11 cellular contexts compared by ENCODE assay signal in the genomic region with DNA sequence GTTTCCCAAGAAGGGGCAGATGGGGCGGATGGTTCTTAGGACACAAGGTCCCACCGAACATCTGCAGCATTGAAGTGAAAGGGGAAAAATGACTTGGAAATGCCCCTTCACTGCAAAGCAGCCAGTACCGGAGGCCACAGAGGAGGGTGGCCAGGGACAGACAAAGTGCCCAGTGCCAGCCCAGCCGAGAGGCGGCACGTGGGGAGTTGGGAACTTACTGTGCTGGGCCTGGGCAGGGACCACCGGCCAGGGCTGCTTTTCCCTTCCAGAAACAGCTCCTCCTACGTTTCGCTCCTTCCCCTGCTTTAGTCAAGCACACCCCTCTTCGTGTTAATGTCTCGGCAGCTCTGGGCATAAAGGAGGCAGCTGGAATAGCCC.
DNase-seq lines count a peak whose midpoint lies in the region; ATAC-seq and TF ChIP-seq lines count a peak whose summit lies in the region.
"Had no signal": no experiment of that assay in that cellular context is flagged by ENCODE, and none has a peak within 500 bp of the region (broad histone marks: within the 10 kb centered on the region; RNA-seq: fewer than 3 reads in every experiment).

No MANE protein-coding gene starts in this region.

- TF ChIP-seq POLR2A in adrenal gland (IDR thresholded peaks at IDR 0.05) (no peak), gastrocnemius medialis (IDR thresholded peaks at IDR 0.05) (peak; percentile 22 to 33)

- peak overlapping the region; percentile 65 to 98 (median 87) for H3K27ac ChIP-seq in adrenal gland
- peak overlapping the region; percentile 50 for H3K27ac ChIP-seq in right cardiac atrium (ENCODE audit: low read length)
- peak overlapping the region; percentile 91 to 98 (median 94) for H3K27ac ChIP-seq in gastrocnemius medialis

- DNase-seq in BJ (ENCODE audit: low read depth) (no peak), adrenal gland (peak in 1 of 7 donors; percentile 39), right cardiac atrium (peak in 1 of 3 donors; percentile 48), gastrocnemius medialis (peak; percentile 49 to 68), T1000 (lab: John Stamatoyannopoulos, UW) (no peak), RKO (ENCODE audit: low spot score) (no peak)
- DNase-seq: activated naive CD4-positive, alpha-beta T cell treated with Interleukin-2 at 50 U/mL for 16 hours; BE2C; effector memory CD4-positive, alpha-beta T cell had no signal

- peaks cover 26 to 65% of the 10 kb centered on the region in 2 donors for H3K4me1 ChIP-seq in adrenal gland (replicated peaks in 1 of 2)
- peaks cover 16% of the 10 kb centered on the region for H3K4me1 ChIP-seq in right cardiac atrium (ENCODE audit: control insufficient read depth, insufficient read depth, low read length)
- peaks cover 54 to 64% of the 10 kb centered on the region in 2 donors for H3K4me1 ChIP-seq in gastrocnemius medialis

- ATAC-seq in right cardiac atrium = peak; percentile 8
- peak; percentile 23 to 32 for ATAC-seq in gastrocnemius medialis
- no peak for ATAC-seq in GM18519 (IDR thresholded peaks at IDR 0.05; ENCODE audit: low FRiP score, unreplicated experiment)
- no peak for ATAC-seq in HG03432 (IDR thresholded peaks at IDR 0.05; ENCODE audit: unreplicated experiment)

- intact Hi-C loops in adrenal gland (cut with DNase I) (no loop called here), right cardiac atrium (cut with DNase I) (no loop called here), gastrocnemius medialis (cut with DNase I; ENCODE audit: low total_unique reads) (loop anchor here (1.0 to 2.0 kb wide), 2 partner anchors 23 to 30 kb away; no protein-coding TSS in a partner anchor)

- H3K9me3 ChIP-seq in adrenal gland (replicated peaks in 1 of 3) (no peaks in the 10 kb centered on the region), right cardiac atrium (ENCODE audit: control insufficient read depth, low read length) (no peaks in the 10 kb centered on the region), gastrocnemius medialis (no peaks in the 10 kb centered on the region)
- H3K9me3 ChIP-seq: BE2C had no signal

- in situ Hi-C loops in gastrocnemius medialis (cut with MboI; ENCODE audit: low sequenced_read_pairs in 4 of 4) = no loop called here

- H3K4me3 ChIP-seq in BJ (ENCODE audit: low read depth, low read length) (0 out of 2 replicates have a peak overlapping the region, but pooled peaks have one; percentile 0), adrenal gland (peak overlapping the region in 1 of 4 donors; percentile 2), right cardiac atrium (ENCODE audit: low read length) (no peak overlapping the region), gastrocnemius medialis (peak overlapping the region; percentile 50 to 61 (median 56))

- TF ChIP-seq CTCF in BJ (IDR thresholded peaks at IDR 0.05; ENCODE audit: insufficient read depth, low read depth, low read length) (no peak), adrenal gland (IDR thresholded peaks at IDR 0.05) (no peak), gastrocnemius medialis (IDR thresholded peaks at IDR 0.05 in 4 of 5, conservative IDR thresholded peaks at IDR 0.05 in 1 of 5) (no peak)

- 66 to 75% (median 73%) methylated on average over 10 to 11 of the region's 11 CpGs for WGBS in adrenal gland, 4 donors
- WGBS in right cardiac atrium = 78% methylated on average over 11 of the region's 11 CpGs

- H3K27me3 ChIP-seq in BJ (ENCODE audit: control insufficient read depth, insufficient read depth, low read length) = no peaks in the 10 kb centered on the region
- no peaks in the 10 kb centered on the region for H3K27me3 ChIP-seq in adrenal gland
- H3K27me3 ChIP-seq in right cardiac atrium (ENCODE audit: control insufficient read depth, insufficient read depth) = no peaks in the 10 kb centered on the region
- H3K27me3 ChIP-seq in gastrocnemius medialis = no peaks in the 10 kb centered on the region
- H3K27me3 ChIP-seq: BE2C had no signal

- POLR2A ChIA-PET in BJ (lab: Charles Lee) = no interaction called here

- CTCF ChIA-PET in BJ (lab: Yijun Ruan, JAX) = interaction anchor here (0.7 to 1.4 kb wide), 3 partner anchors 9 to 416 kb away, joined by 3 to 4 read pairs (median 3); no protein-coding TSS in a partner anchor

- H3K36me3 ChIP-seq in BJ (ENCODE audit: control insufficient read depth, insufficient read depth, low read length) = peaks cover 19% of the 10 kb centered on the region
- no peaks in the 10 kb centered on the region for H3K36me3 ChIP-seq in adrenal gland (replicated peaks in 1 of 2)
- H3K36me3 ChIP-seq in gastrocnemius medialis = no peaks in the 10 kb centered on the region
- H3K36me3 ChIP-seq: BE2C had no signal

Comparison
In these comparisons a context has a peak if more than half of its experiments do, and no peak if none do; other contexts are left out.
1. DNase-seq: peak in gastrocnemius medialis (2 of 2); none in BJ (single experiment), T1000 (single experiment) and RKO (single experiment).
2. POLR2A ChIP-seq: peak in gastrocnemius medialis (2 of 2); none in adrenal gland (0 of 2).
3. ATAC-seq: peak in right cardiac atrium (2 of 2) and gastrocnemius medialis (2 of 2); none in GM18519 (single experiment) and HG03432 (single experiment).
4. Peak in every context shown above with its lines, with median percentiles within 50 percentile points of each other: H3K27ac ChIP-seq.